ENCODE assay signal across 12 cellular contexts in the genomic region with DNA sequence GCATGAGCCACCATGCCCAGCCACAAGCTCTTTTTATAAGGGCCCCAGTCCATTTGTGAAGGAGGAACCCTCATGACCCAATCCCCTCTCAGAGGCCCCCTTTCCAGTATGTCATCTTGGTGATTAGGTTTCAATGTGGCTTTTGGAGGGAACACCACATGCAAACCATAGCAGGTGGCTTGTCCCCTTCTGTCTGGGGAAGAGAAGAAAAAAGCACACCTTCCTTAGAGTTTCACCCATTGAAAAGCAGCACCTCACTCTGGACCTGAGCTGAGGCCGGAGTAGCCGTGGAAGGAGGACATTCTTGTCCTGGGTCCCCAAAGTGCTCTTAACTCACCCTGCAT. TPM values are rescaled to one million over a fixed set of nuclear protein-coding genes. Genes with fewer than 3 reads are reported as not detected.
DNase-seq lines count a peak whose midpoint lies in the region; ATAC-seq and TF ChIP-seq lines count a peak whose summit lies in the region.
"Had no signal": no experiment of that assay in that cellular context is flagged by ENCODE, and none has a peak within 500 bp of the region (broad histone marks: within the 10 kb centered on the region; RNA-seq: fewer than 3 reads in every experiment).

No MANE protein-coding gene starts in this region.

- H3K4me1 ChIP-seq in breast epithelium (peaks cover 0 to 9% of the 10 kb centered on the region in 2 donors), neuronal stem cell (ENCODE audit: control insufficient read depth in 2 of 2, insufficient read depth in 1 of 2, low read depth in 1 of 2, low read length in 2 of 2) (peaks cover 0 to 2% of the 10 kb centered on the region in 2 donors)

- H3K9ac ChIP-seq in neuronal stem cell (ENCODE audit: low read depth, low read length, poor library complexity), result no peak overlapping the region

- intact Hi-C loops in breast epithelium (cut with DNase I; ENCODE audit: low total_unique reads), result no loop called here

- no peak overlapping the region for H2BK15ac ChIP-seq in neuronal stem cell (ENCODE audit: low read length)

- no peak overlapping the region for H2AFZ ChIP-seq in neuronal stem cell (ENCODE audit: low read length)

- no peak for TF ChIP-seq CTCF in AG10803 (conservative IDR thresholded peaks at IDR 0.05; ENCODE audit: low read length)
- TF ChIP-seq CTCF in breast epithelium (IDR thresholded peaks at IDR 0.05), result no peak
- no peak for TF ChIP-seq CTCF in GM13977 (IDR thresholded peaks at IDR 0.05; ENCODE audit: extremely low read depth, insufficient read depth, missing control alignments)

- H3K79me1 ChIP-seq in neuronal stem cell (ENCODE audit: low read depth, low read length), result peaks cover 2% of the 10 kb centered on the region

- H3K36me3 ChIP-seq in breast epithelium (no peaks in the 10 kb centered on the region), neuronal stem cell (replicated peaks in 1 of 2; ENCODE audit: control insufficient read depth in 2 of 2, insufficient read depth in 2 of 2, low read length in 2 of 2) (peaks cover 0 to 41% of the 10 kb centered on the region in 2 donors)

- H3K27ac ChIP-seq in breast epithelium, result peak overlapping the region; percentile 3 to 53
- no peak overlapping the region for H3K27ac ChIP-seq in neuronal stem cell (replicated peaks; ENCODE audit: low read length)

- no peak overlapping the region for H4K91ac ChIP-seq in neuronal stem cell (ENCODE audit: low read depth, low read length, poor library complexity)

- ATAC-seq in HG02970 (IDR thresholded peaks at IDR 0.05; ENCODE audit: low FRiP score, unreplicated experiment), result no peak

- H4K8ac ChIP-seq in neuronal stem cell (ENCODE audit: low read depth, low read length), result no peak overlapping the region

- no peak overlapping the region for H3K18ac ChIP-seq in neuronal stem cell (ENCODE audit: low read length)

- no peaks in the 10 kb centered on the region for H3K27me3 ChIP-seq in breast epithelium
- H3K27me3 ChIP-seq in neuronal stem cell (ENCODE audit: control insufficient read depth in 3 of 3, insufficient read depth in 3 of 3, low read depth in 1 of 3, low read length in 3 of 3), result no peaks in the 10 kb centered on the region

- no peak overlapping the region for H3K14ac ChIP-seq in neuronal stem cell (ENCODE audit: low read length)

- no peak overlapping the region for H2BK5ac ChIP-seq in neuronal stem cell (ENCODE audit: low read length)

- H3K9me3 ChIP-seq in breast epithelium (no peaks in the 10 kb centered on the region), neuronal stem cell (replicated peaks in 1 of 2; ENCODE audit: control insufficient read depth in 2 of 2, insufficient read depth in 1 of 2, low read depth in 1 of 2, low read length in 2 of 2) (no peaks in the 10 kb centered on the region)

- H3K4me2 ChIP-seq in neuronal stem cell (ENCODE audit: insufficient read depth, low read length, poor library complexity, severe bottlenecking), result no peak overlapping the region

- in situ Hi-C loops in GM13977 (cut with MboI; ENCODE audit: low pct_unique_long_range_greater_than_20kb, low sequenced_read_pairs, unreplicated experiment), result no loop called here

- H3K4me3 ChIP-seq in AG10803 (ENCODE audit: low read length), result no peak overlapping the region
- no peak overlapping the region for H3K4me3 ChIP-seq in breast epithelium
- H3K4me3 ChIP-seq in neuronal stem cell (ENCODE audit: low read length in 2 of 2), result no peak overlapping the region

- no peak overlapping the region for H2AK5ac ChIP-seq in neuronal stem cell (ENCODE audit: low read depth, low read length)

- H2BK120ac ChIP-seq in neuronal stem cell (ENCODE audit: low read depth, low read length), result no peak overlapping the region

- H3K4ac ChIP-seq in neuronal stem cell (ENCODE audit: low read length), result no peak overlapping the region

- no peak overlapping the region for H2BK12ac ChIP-seq in neuronal stem cell (ENCODE audit: low read length)

- TF ChIP-seq POLR2A in breast epithelium (IDR thresholded peaks at IDR 0.05), result no peak

- H3K23ac ChIP-seq in neuronal stem cell (ENCODE audit: low read depth, low read length, poor library complexity), result peak overlapping the region; percentile 1

- WGBS in neuronal stem cell (ENCODE audit: extremely low coverage in 2 of 2, insufficient read length in 2 of 2, insufficient replicate concordance in 1 of 2), 2 donors, result no CpG with 5 or more reads among the region's 2 CpGs

- DNase-seq in AG10803 (ENCODE audit: low read depth) (peak; percentile 31), HS-5 (ENCODE audit: low read depth) (peak; percentile 20), breast epithelium (ENCODE audit: low spot score in 2 of 2) (no peak), neuronal stem cell (ENCODE audit: low spot score) (no peak), GM13977 (ENCODE audit: low spot score) (no peak), RPMI8226 (no peak)
- no peak for DNase-seq in stimulated activated naive CD4-positive, alpha-beta T cell (lab: John Stamatoyannopoulos, UW)
- DNase-seq: DMS153, NCI-H2107, occipital lobe, SIG-M5 had no signal

RNA-seq across cellular contexts. Expression of gene NEAT1, which starts 25.4 kb away (rescaled TPM):
- total RNA-seq in breast epithelium, result 100 to 1,000 TPM; 323 to 391 (median 351) TPM
- 2.0 TPM for polyA plus RNA-seq in neuronal stem cell (2013, experiment 1 of 2)
- 2.5 TPM for polyA plus RNA-seq in neuronal stem cell (2013, experiment 2 of 2)

RNA-seq across cellular contexts. Expression of gene MALAT1, which starts 50.8 kb away (rescaled TPM):
- total RNA-seq in breast epithelium, result over 10,000 TPM; 14,217 to 22,312 (median 18,959) TPM
- 502 TPM for polyA plus RNA-seq in neuronal stem cell (2013, experiment 1 of 2)
- 539 TPM for polyA plus RNA-seq in neuronal stem cell (2013, experiment 2 of 2)

Comparison
In these comparisons a context has a peak if more than half of its experiments do, and no peak if none do; other contexts are left out.
1. DNase-seq: peak in AG10803 (single experiment) and HS-5 (single experiment); none in breast epithelium (0 of 2), neuronal stem cell (single experiment), GM13977 (single experiment), RPMI8226 (single experiment) and stimulated activated naive CD4-positive, alpha-beta T cell (0 of 6).